Comparison of ENCODE assay signal across 1 cellular context in genomic region chr5:172119921-172120688, GRCh38.
TF ChIP-seq lines count a peak whose summit lies in the region.

No MANE protein-coding gene starts in this region.

TF ChIP-seq in GM23338, 12 proteins besides CTCF, POLR2A, EP300 and RAD21:
- no peak for TF ChIP-seq ZNF462 (CRISPR knock-in tag; IDR thresholded peaks at IDR 0.05)
- no peak for TF ChIP-seq CREB1 (CRISPR knock-in tag; IDR thresholded peaks at IDR 0.05; ENCODE audit: low read depth)
- no peak for TF ChIP-seq JUNB (IDR thresholded peaks at IDR 0.05; ENCODE audit: unreplicated experiment)
- no peak for TF ChIP-seq ZNF331 (CRISPR knock-in tag; IDR thresholded peaks at IDR 0.05; ENCODE audit: low read depth)
- no peak for TF ChIP-seq STAT1 (IDR thresholded peaks at IDR 0.05; ENCODE audit: unreplicated experiment)
- no peak for TF ChIP-seq POLR2AphosphoS5 (IDR thresholded peaks at IDR 0.05; ENCODE audit: low read depth)
- no peak for TF ChIP-seq ZNF114 (CRISPR knock-in tag; IDR thresholded peaks at IDR 0.05)
- no peak for TF ChIP-seq EZH2phosphoT487 (IDR thresholded peaks at IDR 0.05; ENCODE audit: unreplicated experiment)
- no peak for TF ChIP-seq EZH2 (IDR thresholded peaks at IDR 0.05; ENCODE audit: low read depth, unreplicated experiment)
- TF ChIP-seq ETS1 (IDR thresholded peaks at IDR 0.05): no peak
- TF ChIP-seq REST (IDR thresholded peaks at IDR 0.05; ENCODE audit: unreplicated experiment): no peak
- TF ChIP-seq NANOG (IDR thresholded peaks at IDR 0.05; ENCODE audit: borderline replicate concordance): no peak
